In genomic region chr17:82217530-82218204, GRCh38 we compare ENCODE assay signal across 8 cellular contexts. TPM values are rescaled to one million over a fixed set of nuclear protein-coding genes. Genes with fewer than 3 reads are reported as not detected.
DNase-seq lines count a peak whose midpoint lies in the region; ATAC-seq and TF ChIP-seq lines count a peak whose summit lies in the region.
"Had no signal": no experiment of that assay in that cellular context is flagged by ENCODE, and none has a peak within 500 bp of the region (broad histone marks: within the 10 kb centered on the region; RNA-seq: fewer than 3 reads in every experiment).

No MANE protein-coding gene starts in this region.

- TF ChIP-seq CTCF in hepatocyte (IDR thresholded peaks at IDR 0.05; ENCODE audit: poor library complexity) (no peak), mesothelial cell of epicardium (IDR thresholded peaks at IDR 0.05; ENCODE audit: unreplicated experiment) (no peak)

- no peak overlapping the region for H3K4me3 Mint-ChIP-seq in mesothelial cell of epicardium
- H3K4me3 Mint-ChIP-seq in activated T-helper 17 cell treated with anti-CD3 and anti-CD28 coated beads, Interleukin-2, amount 50 U/mL, for 72 hours: no peak overlapping the region

- no peaks in the 10 kb centered on the region for H3K9me3 Mint-ChIP-seq in mesothelial cell of epicardium
- no peaks in the 10 kb centered on the region for H3K9me3 Mint-ChIP-seq in activated T-helper 17 cell treated with anti-CD3 and anti-CD28 coated beads, Interleukin-2, amount 50 U/mL, for 72 hours

- no peak for ATAC-seq in HG03196 (IDR thresholded peaks at IDR 0.05; ENCODE audit: unreplicated experiment)
- no peak for ATAC-seq in activated T-helper 17 cell treated with anti-CD3 and anti-CD28 coated beads, Interleukin-2, amount 50 U/mL, for 72 hours (replicated peaks)

- H3K4me1 ChIP-seq in HUES6 (ENCODE audit: control insufficient read depth, insufficient read depth, low read length): peaks cover 10% of the 10 kb centered on the region; the same call in 1 of the 2 replicates
- H3K4me1 ChIP-seq in hepatocyte (ENCODE audit: insufficient read depth): no peaks in the 10 kb centered on the region
- H3K4me1 ChIP-seq in thymus (ENCODE audit: control insufficient read depth, insufficient read depth, low read length): peaks cover 3% of the 10 kb centered on the region

- H3K9me3 ChIP-seq in HUES6 (ENCODE audit: control insufficient read depth, insufficient read depth, low read depth, low read length) (no peaks in the 10 kb centered on the region), hepatocyte (ENCODE audit: low read depth) (no peaks in the 10 kb centered on the region), thymus (ENCODE audit: control insufficient read depth) (no peaks in the 10 kb centered on the region)

- no peak overlapping the region for H3K27ac Mint-ChIP-seq in mesothelial cell of epicardium
- H3K27ac Mint-ChIP-seq in activated T-helper 17 cell treated with anti-CD3 and anti-CD28 coated beads, Interleukin-2, amount 50 U/mL, for 72 hours: no peak overlapping the region

- H3K27me3 Mint-ChIP-seq in mesothelial cell of epicardium (ENCODE audit: low read depth): peaks cover 3% of the 10 kb centered on the region
- H3K27me3 Mint-ChIP-seq in activated T-helper 17 cell treated with anti-CD3 and anti-CD28 coated beads, Interleukin-2, amount 50 U/mL, for 72 hours: no peaks in the 10 kb centered on the region

- H3K36me3 ChIP-seq in HUES6 (ENCODE audit: control insufficient read depth, insufficient read depth, low read length) (no peaks in the 10 kb centered on the region), hepatocyte (replicated peaks; ENCODE audit: insufficient read depth, low read depth) (no peaks in the 10 kb centered on the region), thymus (ENCODE audit: control insufficient read depth, insufficient read depth) (no peaks in the 10 kb centered on the region)

- H3K4me3 ChIP-seq in HUES6 (ENCODE audit: low read depth, low read length) (no peak overlapping the region), hepatocyte (no peak overlapping the region), thymus (ENCODE audit: low read length) (no peak overlapping the region)

- H3K36me3 Mint-ChIP-seq in mesothelial cell of epicardium: no peaks in the 10 kb centered on the region
- no peaks in the 10 kb centered on the region for H3K36me3 Mint-ChIP-seq in activated T-helper 17 cell treated with anti-CD3 and anti-CD28 coated beads, Interleukin-2, amount 50 U/mL, for 72 hours (ENCODE audit: low read depth)

- H3K79me2 ChIP-seq in hepatocyte: no peaks in the 10 kb centered on the region

- 51 to 81% (median 55%) methylated on average over 21 of the region's 21 CpGs for WGBS in adipose tissue, 3 donors
- 69% methylated on average over 19 of the region's 21 CpGs for WGBS in hepatocyte (ENCODE audit: low lambda C conversion rate, missing lambda C conversion rate)
- 78% methylated on average over 21 of the region's 21 CpGs for WGBS in thymus

- H3K9ac ChIP-seq in HUES6 (ENCODE audit: low read length): peak overlapping the region; percentile 42

- peak; percentile 60 for DNase-seq in hepatocyte (ENCODE audit: low spot score)
- DNase-seq in mesothelial cell of epicardium (ENCODE audit: low spot score in 2 of 2, unreplicated experiment in 2 of 2): no peak
- DNase-seq: KG1 had no signal

- H2AFZ ChIP-seq in hepatocyte: no peak overlapping the region

- H3K4me2 ChIP-seq in hepatocyte: no peak overlapping the region

- no peak overlapping the region for H3K27ac ChIP-seq in HUES6 (ENCODE audit: low read depth, low read length)
- peak overlapping the region; percentile 92 for H3K27ac ChIP-seq in adipose tissue (ENCODE audit: low read depth, low read length)
- H3K27ac ChIP-seq in hepatocyte: peak overlapping the region; percentile 67
- H3K27ac ChIP-seq in thymus (ENCODE audit: low read depth): peak overlapping the region; percentile 55

- peaks cover 11% of the 10 kb centered on the region for H3K27me3 ChIP-seq in HUES6 (ENCODE audit: control insufficient read depth, insufficient read depth, low read length)
- H3K27me3 ChIP-seq in hepatocyte: no peaks in the 10 kb centered on the region
- no peaks in the 10 kb centered on the region for H3K27me3 ChIP-seq in thymus (ENCODE audit: control insufficient read depth, insufficient read depth)

- H3K4me1 Mint-ChIP-seq in mesothelial cell of epicardium: peaks cover 6% of the 10 kb centered on the region
- peaks cover 20% of the 10 kb centered on the region for H3K4me1 Mint-ChIP-seq in activated T-helper 17 cell treated with anti-CD3 and anti-CD28 coated beads, Interleukin-2, amount 50 U/mL, for 72 hours

- no peaks in the 10 kb centered on the region for H4K20me1 ChIP-seq in hepatocyte (ENCODE audit: insufficient read depth, poor library complexity, severe bottlenecking)

- H3K9me2 ChIP-seq in hepatocyte (replicated peaks; ENCODE audit: insufficient read depth): no peaks in the 10 kb centered on the region

RNA-seq across cellular contexts. Expression of gene CCDC57, which starts 5.0 kb away (rescaled TPM):
- 10 to 100 TPM; 22.7 to 23.7 (median 22.9) TPM for polyA plus RNA-seq in adipose tissue
- total RNA-seq in hepatocyte: 10.0 and 15.7 TPM in 2 replicates
- 29.8 and 49.5 TPM in 2 replicates for polyA plus RNA-seq in hepatocyte
- 122 TPM for polyA plus RNA-seq in thymus
- total RNA-seq in mesothelial cell of epicardium: 90.4 to 92.1 TPM (median 91.5 TPM) in 3 replicates
- 10 to 100 TPM; 36.9 to 37.7 TPM for total RNA-seq in activated T-helper 17 cell treated with anti-CD3 and anti-CD28 coated beads, Interleukin-2, amount 50 U/mL, for 72 hours

RNA-seq across cellular contexts. Expression of gene SLC16A3, which starts 11.2 kb away (rescaled TPM):
- polyA plus RNA-seq in adipose tissue (10 to 100 TPM in 2 of 3 donors, 1 to 10 TPM in 1; 6.5 to 36.7 (median 16.5) TPM), hepatocyte (114 and 125 TPM in 2 replicates), thymus (30.2 TPM)
- total RNA-seq in hepatocyte (240 and 290 TPM in 2 replicates), mesothelial cell of epicardium (62.0 to 68.8 TPM (median 67.3 TPM) in 3 replicates)
- 100 to 1,000 TPM; 167 to 309 TPM for total RNA-seq in activated T-helper 17 cell treated with anti-CD3 and anti-CD28 coated beads, Interleukin-2, amount 50 U/mL, for 72 hours

RNA-seq across cellular contexts. Expression of gene CSNK1D, which starts 55.8 kb away (rescaled TPM):
- polyA plus RNA-seq in adipose tissue: 100 to 1,000 TPM in 1 of 3 donors, 10 to 100 TPM in 2; 69.1 to 113 (median 90.8) TPM
- total RNA-seq in hepatocyte: 55.7 and 72.5 TPM in 2 replicates
- 152 and 193 TPM in 2 replicates for polyA plus RNA-seq in hepatocyte
- 113 TPM for polyA plus RNA-seq in thymus
- total RNA-seq in mesothelial cell of epicardium: 202 to 212 TPM (median 204 TPM) in 3 replicates
- 100 to 1,000 TPM; 140 to 142 TPM for total RNA-seq in activated T-helper 17 cell treated with anti-CD3 and anti-CD28 coated beads, Interleukin-2, amount 50 U/mL, for 72 hours
